ENCODE assay signal across 9 cellular contexts in the genomic region with DNA sequence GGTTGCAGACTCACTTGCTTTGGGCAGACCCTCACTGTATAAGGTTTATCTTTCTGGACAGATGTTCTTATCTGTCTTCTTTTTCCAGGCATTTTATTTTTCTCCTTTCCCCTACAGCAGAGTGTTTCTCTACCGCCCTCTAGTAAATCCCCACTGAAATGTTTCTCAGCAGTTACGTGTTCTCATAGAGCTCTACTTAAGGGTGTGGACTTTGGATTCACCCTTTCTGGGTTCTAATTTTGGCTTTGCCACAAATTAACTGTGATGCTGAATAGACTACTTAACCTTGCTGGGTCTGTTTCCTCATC. TPM values are rescaled to one million over a fixed set of nuclear protein-coding genes. Genes with fewer than 3 reads are reported as not detected.
DNase-seq lines count a peak whose midpoint lies in the region; ATAC-seq and TF ChIP-seq lines count a peak whose summit lies in the region.
"Had no signal": no experiment of that assay in that cellular context is flagged by ENCODE, and none has a peak within 500 bp of the region (broad histone marks: within the 10 kb centered on the region; RNA-seq: fewer than 3 reads in every experiment).

No MANE protein-coding gene starts in this region.

- H3K4me1 ChIP-seq in SK-N-SH (ENCODE audit: control insufficient read depth in 1 of 2, insufficient read depth in 2 of 2, low read depth in 1 of 2, low read length in 1 of 2) = peaks cover 6 to 14% of the 10 kb centered on the region in 2 experiments; a peak in 3 of 4 replicates
- H3K4me1 ChIP-seq in transverse colon = peaks cover 11 to 26% (median 16%) of the 10 kb centered on the region in 4 donors
- H3K4me1 ChIP-seq in uterus = no peaks in the 10 kb centered on the region

- H3K9ac ChIP-seq in SK-N-SH = peak overlapping the region; percentile 82; the same call in 1 of the 2 replicates

- WGBS in SK-N-SH (ENCODE audit: low lambda C conversion rate) = 15% methylated on average over 2 of the region's 2 CpGs
- 11 to 16% methylated on average over 2 of the region's 2 CpGs for WGBS in transverse colon (ENCODE audit: low coverage in 1 of 2), 2 donors

- H4K20me1 ChIP-seq in SK-N-SH (ENCODE audit: insufficient read depth) = no peaks in the 10 kb centered on the region

- H3K9me2 ChIP-seq in SK-N-SH = no peaks in the 10 kb centered on the region

- DNase-seq in BJ (ENCODE audit: low read depth) (peak; percentile 5), SK-N-SH (peak; percentile 56), fibroblast of the aortic adventitia (ENCODE audit: low read depth) (peak; percentile 64), transverse colon (no peak), uterus (no peak)
- no peak for DNase-seq in activated CD8-positive, alpha-beta memory T cell treated with anti-CD3 and anti-CD28 coated beads for 24 hours

- peaks cover 18% of the 10 kb centered on the region for H3F3A ChIP-seq in SK-N-SH (replicated peaks; ENCODE audit: insufficient read depth)

- H3K4me3 ChIP-seq in BJ (ENCODE audit: low read depth, low read length) = no peak overlapping the region
- H3K4me3 ChIP-seq in GM12875 (ENCODE audit: low read depth, low read length) = no peak overlapping the region
- H3K4me3 ChIP-seq in SK-N-SH (ENCODE audit: low read depth in 2 of 2, low read length in 1 of 2) = peak overlapping the region; percentile 85; a peak in 3 of 4 replicates
- no peak overlapping the region for H3K4me3 ChIP-seq in fibroblast of the aortic adventitia (ENCODE audit: low read depth, low read length)
- no peak overlapping the region for H3K4me3 ChIP-seq in transverse colon
- H3K4me3 ChIP-seq in uterus = no peak overlapping the region

- H3K4me2 ChIP-seq in SK-N-SH = peak overlapping the region; percentile 91

- H3K27ac ChIP-seq in SK-N-SH (ENCODE audit: low read depth in 2 of 2, low read length in 1 of 2) (peak overlapping the region in 1 of 2 experiments; percentile 47; a peak in 2 of 4 replicates), transverse colon (peak overlapping the region in 3 of 4 donors; percentile 15 to 95 (median 92)), uterus (no peak overlapping the region)

- TF ChIP-seq CTCF in BJ (IDR thresholded peaks at IDR 0.05; ENCODE audit: insufficient read depth, low read depth, low read length) (peak; percentile 78), GM12875 (IDR thresholded peaks at IDR 0.05; ENCODE audit: borderline replicate concordance, insufficient read depth, low read depth, low read length) (peak; percentile 31; the same call in 1 of the 2 replicates), SK-N-SH (IDR thresholded peaks at IDR 0.05) (peak; percentile 68), fibroblast of the aortic adventitia (IDR thresholded peaks at IDR 0.05; ENCODE audit: insufficient read depth, low read length) (peak; percentile 76), transverse colon (IDR thresholded peaks at IDR 0.05) (peak; percentile 11 to 42 (median 18)), uterus (IDR thresholded peaks at IDR 0.05) (peak in 2 of 4 experiments; percentile 7 to 18)

- no peak overlapping the region for H2AFZ ChIP-seq in SK-N-SH (ENCODE audit: low read depth)

- in situ Hi-C loops in transverse colon (cut with MboI; ENCODE audit: low pct_ligation_motif_present in 1 of 4, low pct_unique_long_range_greater_than_20kb in 1 of 4, low sequenced_read_pairs in 3 of 4) = no loop called here

- H3K27me3 ChIP-seq in BJ (ENCODE audit: control insufficient read depth, insufficient read depth, low read length) = no peaks in the 10 kb centered on the region
- H3K27me3 ChIP-seq in SK-N-SH (ENCODE audit: insufficient read depth) = no peaks in the 10 kb centered on the region
- no peaks in the 10 kb centered on the region for H3K27me3 ChIP-seq in transverse colon
- H3K27me3 ChIP-seq in uterus = no peaks in the 10 kb centered on the region
- H3K27me3 ChIP-seq: neutrophil had no signal

- CTCF ChIA-PET in BJ (lab: Yijun Ruan, JAX) (interaction anchor here (0.6 to 4.8 kb wide), 24 partner anchors 8 to 422 kb away, joined by 3 to 20 read pairs (median 4); a partner anchor contains a TSS), SK-N-SH (lab: Yijun Ruan, JAX) (interaction anchor here (0.6 to 5.1 kb wide), 28 partner anchors 9 to 1550 kb away, joined by 3 to 37 read pairs (median 4); a partner anchor contains a TSS)

- TF ChIP-seq POLR2A in transverse colon (IDR thresholded peaks at IDR 0.05) (no peak), uterus (IDR thresholded peaks at IDR 0.05) (no peak)

- peak; percentile 72 for TF ChIP-seq RAD21 in SK-N-SH (IDR thresholded peaks at IDR 0.05; ENCODE audit: low read length)

- H3K79me2 ChIP-seq in SK-N-SH (ENCODE audit: insufficient read depth) = peaks cover 21% of the 10 kb centered on the region

- no peak for ATAC-seq in HG03280 (IDR thresholded peaks at IDR 0.05; ENCODE audit: unreplicated experiment)

- H3K9me3 ChIP-seq in SK-N-SH (no peaks in the 10 kb centered on the region), transverse colon (no peaks in the 10 kb centered on the region), uterus (no peaks in the 10 kb centered on the region)
- H3K9me3 ChIP-seq: neutrophil had no signal

- intact Hi-C loops in transverse colon (cut with DNase I; ENCODE audit: low total_unique reads) = no loop called here
- intact Hi-C loops in uterus (cut with DNase I; ENCODE audit: low total_unique reads) = loop anchor here (10.0 kb wide), 1 partner anchor 56 kb away; a partner anchor contains a TSS

- POLR2A ChIA-PET in BJ (lab: Charles Lee) (no interaction called here), SK-N-SH (lab: Yijun Ruan, JAX) (no interaction called here)

- H3K36me3 ChIP-seq in BJ (ENCODE audit: control insufficient read depth, insufficient read depth, low read length) (peaks cover 2% of the 10 kb centered on the region; the same call in 1 of the 2 replicates), SK-N-SH (replicated peaks in 1 of 2; ENCODE audit: control insufficient read depth in 1 of 2, insufficient read depth in 2 of 2, low read length in 1 of 2) (peaks cover 35 to 40% of the 10 kb centered on the region in 2 experiments), transverse colon (peaks cover 0 to 10% (median 3%) of the 10 kb centered on the region in 4 donors), uterus (no peaks in the 10 kb centered on the region)

- TF ChIP-seq EP300 in SK-N-SH (IDR thresholded peaks at IDR 0.05; ENCODE audit: borderline replicate concordance in 1 of 2, low read depth in 1 of 2, low read length in 1 of 2) (no peak; a peak in 1 of 4 replicates), transverse colon (IDR thresholded peaks at IDR 0.05; ENCODE audit: low read depth) (no peak)

TF ChIP-seq in SK-N-SH, 30 proteins besides CTCF, POLR2A, EP300 and RAD21:
- TF ChIP-seq POLR2AphosphoS5 (IDR thresholded peaks at IDR 0.05; ENCODE audit: low read depth, low read length) (peak; percentile 35; the same call in 1 of the 2 replicates), SIN3A (IDR thresholded peaks at IDR 0.05; ENCODE audit: borderline replicate concordance, low read depth, low read length) (no peak), TEAD4 (IDR thresholded peaks at IDR 0.05; ENCODE audit: borderline replicate concordance, insufficient read depth) (no peak), SMC3 (IDR thresholded peaks at IDR 0.05; ENCODE audit: low read depth, low read length) (peak; percentile 47), MXI1 (IDR thresholded peaks at IDR 0.05; ENCODE audit: low read depth, low read length) (no peak)

RNA-seq across cellular contexts. Expression of a gene that starts 2.0 kb away (rescaled TPM):
- polyA plus RNA-seq in BJ (2011; rRNA removed) (18.9 and 26.5 TPM in 2 replicates), SK-N-SH (2012; rRNA removed) (51.1 and 67.7 TPM in 2 replicates)
- polyA minus RNA-seq in BJ (2011; rRNA and poly(A)+ RNA removed) = 18.7 and 18.8 TPM in 2 replicates
- polyA plus RNA-seq in SK-N-SH (2012; cell fraction: cytosol; rRNA removed) = 54.2 and 59.4 TPM in 2 replicates
- polyA plus RNA-seq in SK-N-SH (2012; cell fraction: nucleus; rRNA removed) = 121 and 134 TPM in 2 replicates
- total RNA-seq in fibroblast of the aortic adventitia (ENCODE audit: low replicate concordance) (32.9 and 65.1 TPM in 2 replicates), transverse colon (10 to 100 TPM; 14.1 to 94.3 (median 49.1) TPM), uterus (10 to 100 TPM; 21.8 to 72.2 (median 46.5) TPM)

RNA-seq across cellular contexts. Expression of a gene that starts 26.3 kb away (rescaled TPM):
- polyA plus RNA-seq in BJ (2011; rRNA removed) (118 and 170 TPM in 2 replicates), SK-N-SH (2012; rRNA removed) (134 and 148 TPM in 2 replicates)
- polyA minus RNA-seq in BJ (2011; rRNA and poly(A)+ RNA removed) = 38.6 and 42.4 TPM in 2 replicates
- 150 and 159 TPM in 2 replicates for polyA plus RNA-seq in SK-N-SH (2012; cell fraction: cytosol; rRNA removed)
- 78.1 and 119 TPM in 2 replicates for polyA plus RNA-seq in SK-N-SH (2012; cell fraction: nucleus; rRNA removed)
- total RNA-seq in fibroblast of the aortic adventitia (ENCODE audit: low replicate concordance) (75.6 and 144 TPM in 2 replicates), transverse colon (10 to 100 TPM; 15.3 to 86.5 (median 76.4) TPM), uterus (100 to 1,000 TPM in 1 of 4 donors, 10 to 100 TPM in 3; 51.8 to 101 (median 87.1) TPM)

RNA-seq across cellular contexts. Expression of a gene that starts 26.4 kb away (rescaled TPM):
- 19.1 and 28.9 TPM in 2 replicates for polyA plus RNA-seq in BJ (2011; rRNA removed)
- 6.2 and 7.2 TPM in 2 replicates for polyA minus RNA-seq in BJ (2011; rRNA and poly(A)+ RNA removed)
- 31.6 and 32.0 TPM in 2 replicates for polyA plus RNA-seq in SK-N-SH (2012; rRNA removed)
- polyA plus RNA-seq in SK-N-SH (2012; cell fraction: cytosol; rRNA removed) = 40.2 and 50.7 TPM in 2 replicates
- 27.5 and 28.8 TPM in 2 replicates for polyA plus RNA-seq in SK-N-SH (2012; cell fraction: nucleus; rRNA removed)
- 42.5 and 78.1 TPM in 2 replicates for total RNA-seq in fibroblast of the aortic adventitia (ENCODE audit: low replicate concordance)
- 10 to 100 TPM; 20.9 to 50.0 (median 36.3) TPM for total RNA-seq in transverse colon
- 10 to 100 TPM; 29.5 to 74.5 (median 50.0) TPM for total RNA-seq in uterus

RNA-seq across cellular contexts. Expression of a gene that starts 54.9 kb away (rescaled TPM):
- 32.3 and 61.9 TPM in 2 replicates for polyA plus RNA-seq in BJ (2011; rRNA removed)
- 8.2 and 11.1 TPM in 2 replicates for polyA minus RNA-seq in BJ (2011; rRNA and poly(A)+ RNA removed)
- 135 and 143 TPM in 2 replicates for polyA plus RNA-seq in SK-N-SH (2012; rRNA removed)
- polyA plus RNA-seq in SK-N-SH (2012; cell fraction: cytosol; rRNA removed) = 180 and 228 TPM in 2 replicates
- polyA plus RNA-seq in SK-N-SH (2012; cell fraction: nucleus; rRNA removed) = 48.5 and 66.0 TPM in 2 replicates
- 46.5 and 105 TPM in 2 replicates for total RNA-seq in fibroblast of the aortic adventitia (ENCODE audit: low replicate concordance)
- total RNA-seq in transverse colon = 100 to 1,000 TPM in 1 of 4 donors, 10 to 100 TPM in 3; 40.0 to 128 (median 81.3) TPM
- 10 to 100 TPM; 19.0 to 95.9 (median 79.5) TPM for total RNA-seq in uterus

RNA-seq across cellular contexts. Expression of a gene that starts 55.7 kb away (rescaled TPM):
- polyA plus RNA-seq in BJ (2011; rRNA removed) (not detected in 2 replicates), SK-N-SH (2012; rRNA removed) (not detected in 2 replicates)
- not detected in 2 replicates for polyA minus RNA-seq in BJ (2011; rRNA and poly(A)+ RNA removed)
- not detected in 2 replicates for polyA plus RNA-seq in SK-N-SH (2012; cell fraction: cytosol; rRNA removed)
- polyA plus RNA-seq in SK-N-SH (2012; cell fraction: nucleus; rRNA removed) = not detected in 2 replicates
- total RNA-seq in fibroblast of the aortic adventitia (ENCODE audit: low replicate concordance) (not detected in 2 replicates), transverse colon (not detected), uterus (not detected)

Comparison
In these comparisons a context has a peak if more than half of its experiments do, and no peak if none do; other contexts are left out.
1. DNase-seq: peak in BJ (single experiment), SK-N-SH (single experiment) and fibroblast of the aortic adventitia (single experiment); none in transverse colon (single experiment), activated CD8-positive, alpha-beta memory T cell treated with anti-CD3 and anti-CD28 coated beads for 24 hours (single experiment) and uterus (0 of 2).
2. H3K4me3 ChIP-seq: peak in SK-N-SH (2 of 2); none in BJ (single experiment), GM12875 (single experiment), fibroblast of the aortic adventitia (single experiment), transverse colon (0 of 4) and uterus (0 of 2).
3. H3K27ac ChIP-seq: peak in transverse colon (3 of 4); none in uterus (0 of 2).